ENCODE assay signal across 8 cellular contexts in the genomic region with DNA sequence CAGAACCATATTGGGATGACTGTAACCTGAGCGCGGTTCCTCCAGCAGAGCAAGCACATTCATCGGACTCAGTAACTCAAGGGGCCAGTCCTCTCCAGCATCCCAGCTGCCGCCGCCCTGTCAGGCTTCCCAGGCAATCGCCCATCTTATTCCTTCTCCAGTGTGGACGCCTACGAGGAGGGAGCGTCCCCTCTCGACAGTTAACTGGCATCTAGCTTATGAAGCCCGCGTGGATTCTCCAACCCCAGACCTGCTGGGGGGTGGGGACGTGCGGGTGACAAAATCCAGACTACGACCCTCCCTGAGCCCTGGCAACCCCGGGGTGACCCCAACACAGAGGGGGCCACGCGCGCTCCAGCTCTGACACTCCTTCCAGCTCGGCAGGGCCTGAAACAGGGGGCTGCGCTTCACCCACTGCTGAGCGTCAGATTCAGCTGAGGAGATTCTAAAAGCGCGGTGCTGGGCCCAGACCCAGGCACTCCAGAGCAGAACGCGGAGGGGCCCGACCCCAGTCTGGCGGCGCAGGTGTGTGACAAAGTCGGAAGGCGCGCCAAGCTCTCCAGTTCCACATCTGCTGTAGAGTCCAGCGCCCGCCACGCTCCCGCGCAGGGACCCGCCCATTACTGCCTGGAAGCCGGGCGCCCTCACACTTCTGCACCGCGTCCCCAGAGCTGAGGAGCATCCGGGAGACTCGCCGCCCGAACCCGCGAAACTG. TPM values are rescaled to one million over a fixed set of nuclear protein-coding genes. Genes with fewer than 3 reads are reported as not detected.
DNase-seq lines count a peak whose midpoint lies in the region; FAIRE-seq and TF ChIP-seq lines count a peak whose summit lies in the region.

No MANE protein-coding gene starts in this region.

- H3K4me3 ChIP-seq in breast epithelium: peak overlapping the region; percentile 57 to 86 (median 75)
- H3K4me3 ChIP-seq in skeletal muscle satellite cell (ENCODE audit: low read length): peak overlapping the region; percentile 93

- intact Hi-C loops in breast epithelium (cut with DNase I; ENCODE audit: low total_unique reads): no loop called here

- H3K36me3 ChIP-seq in breast epithelium: no peaks in the 10 kb centered on the region
- no peaks in the 10 kb centered on the region for H3K36me3 ChIP-seq in skeletal muscle satellite cell (ENCODE audit: insufficient read depth, low read length)

- H3K27me3 ChIP-seq in breast epithelium (no peaks in the 10 kb centered on the region), skeletal muscle satellite cell (ENCODE audit: control insufficient read depth, insufficient read depth, low read length) (no peaks in the 10 kb centered on the region)

- peak overlapping the region; percentile 87 for H3K9ac ChIP-seq in skeletal muscle satellite cell (ENCODE audit: low read depth, low read length)

- H3K4me2 ChIP-seq in skeletal muscle satellite cell (ENCODE audit: low read length): peak overlapping the region; percentile 97

- TF ChIP-seq POLR2A in breast epithelium (IDR thresholded peaks at IDR 0.05): no peak

- H3K27ac Mint-ChIP-seq in immature natural killer cell: peak overlapping the region; percentile 8 to 82 (median 72)

- peak; percentile 15; the same call in 1 of the 2 replicates for TF ChIP-seq CTCF in LNCAP (IDR thresholded peaks at IDR 0.05)
- TF ChIP-seq CTCF in breast epithelium (IDR thresholded peaks at IDR 0.05): no peak

- peak overlapping the region; percentile 90 to 97 (median 94) for H3K4me3 Mint-ChIP-seq in immature natural killer cell

- FAIRE-seq in RCC 7860 (lab: Jason Lieb, UNC): no peak

- H3K27ac ChIP-seq in breast epithelium: peak overlapping the region; percentile 79 to 90

- H3K36me3 Mint-ChIP-seq in immature natural killer cell: peaks cover 0 to 8% (median 0%) of the 10 kb centered on the region in 3 donors

- H3K9me3 ChIP-seq in breast epithelium: no peaks in the 10 kb centered on the region
- peaks cover 4% of the 10 kb centered on the region for H3K9me3 ChIP-seq in skeletal muscle satellite cell (replicated peaks; ENCODE audit: low read length)

- H3K9me3 Mint-ChIP-seq in immature natural killer cell: peaks cover 0 to 5% (median 1%) of the 10 kb centered on the region in 6 donors

- peaks cover 15 to 22% of the 10 kb centered on the region in 2 donors for H3K4me1 Mint-ChIP-seq in immature natural killer cell

- peaks cover 2 to 19% (median 10%) of the 10 kb centered on the region in 3 donors for H3K27me3 Mint-ChIP-seq in immature natural killer cell (ENCODE audit: low read depth in 3 of 3)

- H3K4me1 ChIP-seq in breast epithelium (peaks cover 0 to 6% of the 10 kb centered on the region in 2 donors), skeletal muscle satellite cell (ENCODE audit: control insufficient read depth, insufficient read depth, low read length) (peaks cover 13% of the 10 kb centered on the region)

- DNase-seq in 8988T (peak; percentile 22), GM04504 (ENCODE audit: low read depth) (peak; percentile 28), HCEC 1CT (peak; percentile 66), RCC 7860 (ENCODE audit: low spot score) (peak; percentile 26), breast epithelium (ENCODE audit: low spot score in 2 of 2) (peak in 1 of 2 donors; percentile 34), immature natural killer cell (no peak)

RNA-seq across cellular contexts. Expression of gene ESR2, which starts 43.9 kb away (rescaled TPM):
- total RNA-seq in breast epithelium: 1 to 10 TPM in 2 of 3 donors, under 1 TPM in 1; 0.98 to 2.2 (median 1.5) TPM
- polyA plus RNA-seq in immature natural killer cell: under 1 TPM in 2 of 3 donors, not detected in 1; 0.12 to 0.32 TPM
- total RNA-seq in skeletal muscle satellite cell (2012; rRNA removed): under 0.01 and 0.51 TPM in 2 replicates

RNA-seq across cellular contexts. Expression of gene MTHFD1, which starts 50.1 kb away (rescaled TPM):
- 100 to 1,000 TPM in 1 of 3 donors, 10 to 100 TPM in 2; 48.5 to 126 (median 50.3) TPM for total RNA-seq in breast epithelium
- polyA plus RNA-seq in immature natural killer cell: 10 to 100 TPM; 28.0 to 49.0 (median 42.7) TPM
- total RNA-seq in skeletal muscle satellite cell (2012; rRNA removed): 40.1 and 43.9 TPM in 2 replicates

Comparison
In these comparisons a context has a peak if more than half of its experiments do, and no peak if none do; other contexts are left out.
1. DNase-seq: peak in 8988T (single experiment), GM04504 (single experiment), HCEC 1CT (single experiment) and RCC 7860 (single experiment); none in immature natural killer cell (0 of 3).